Comparison of ENCODE assay signal across 7 cellular contexts in genomic region chr5:113663879-113664278, GRCh38.
A peak's percentile ranks its signal among the peaks of the same experiment; 100 is the strongest.
DNase-seq lines count a peak whose midpoint lies in the region; ATAC-seq and TF ChIP-seq lines count a peak whose summit lies in the region.

No MANE protein-coding gene starts in this region.

- H3K9me2 ChIP-seq in PC-9 (ENCODE audit: insufficient read depth): no peaks in the 10 kb centered on the region

- H3F3A ChIP-seq in PC-9 (ENCODE audit: insufficient read depth, low read depth) (no peaks in the 10 kb centered on the region), smooth muscle cell (ENCODE audit: low read depth) (no peaks in the 10 kb centered on the region)

- CTCF ChIA-PET in PC-9 (lab: Charles Lee): no interaction called here

- H3K36me3 ChIP-seq in HAP-1 (replicated peaks): no peaks in the 10 kb centered on the region
- no peaks in the 10 kb centered on the region for H3K36me3 ChIP-seq in PC-9 (ENCODE audit: low read depth)
- no peaks in the 10 kb centered on the region for H3K36me3 ChIP-seq in smooth muscle cell (ENCODE audit: low read depth)

- H2AFZ ChIP-seq in PC-9 (no peak overlapping the region), smooth muscle cell (ENCODE audit: low read depth) (no peak overlapping the region)

- in situ Hi-C loops in HAP-1 (cut with MboI; ENCODE audit: low sequenced_read_pairs): loop anchor here (25.0 kb wide), 1 partner anchor 1398 kb away; no protein-coding TSS in a partner anchor

- TF ChIP-seq CTCF in GM10266 (IDR thresholded peaks at IDR 0.05; ENCODE audit: control insufficient read depth, insufficient read depth, low read depth, missing control alignments) (peak; percentile 43), PC-9 (conservative IDR thresholded peaks at IDR 0.05) (peak; percentile 49; the same call in 1 of the 2 replicates), smooth muscle cell (IDR thresholded peaks at IDR 0.05; ENCODE audit: borderline replicate concordance, insufficient read depth, poor library complexity, severe bottlenecking) (peak; percentile 32)

- H3K4me1 ChIP-seq in HAP-1: no peaks in the 10 kb centered on the region
- H3K4me1 ChIP-seq in PC-9 (replicated peaks; ENCODE audit: insufficient read depth): no peaks in the 10 kb centered on the region
- peaks cover 9% of the 10 kb centered on the region for H3K4me1 ChIP-seq in smooth muscle cell (ENCODE audit: low read depth)

- H3K27me3 ChIP-seq in HAP-1 (ENCODE audit: low read depth): 0 out of 2 replicates have a peak, but pooled peaks cover 5% of the 10 kb centered on the region
- H3K27me3 ChIP-seq in PC-9 (ENCODE audit: insufficient read depth, low read depth): peaks cover 20% of the 10 kb centered on the region; the same call in 1 of the 2 replicates
- H3K27me3 ChIP-seq in smooth muscle cell (ENCODE audit: low read depth): no peaks in the 10 kb centered on the region

- intact Hi-C loops in PC-9 (cut with micrococcal nuclease; ENCODE audit: unreplicated experiment): no loop called here

- H3K27ac ChIP-seq in PC-9: no peak overlapping the region
- no peak overlapping the region for H3K27ac ChIP-seq in smooth muscle cell (ENCODE audit: low read depth)

- H3K4me3 ChIP-seq in HAP-1 (no peak overlapping the region), PC-9 (no peak overlapping the region), smooth muscle cell (no peak overlapping the region)

- no peaks in the 10 kb centered on the region for H4K20me1 ChIP-seq in PC-9 (ENCODE audit: insufficient read depth)
- no peaks in the 10 kb centered on the region for H4K20me1 ChIP-seq in smooth muscle cell (ENCODE audit: low read depth)

- WGBS in smooth muscle cell (ENCODE audit: low lambda C conversion rate): 54% methylated on average over 4 of the region's 4 CpGs

- BruUV-seq in PC-9 (replicated peaks; lab: Mats Ljungman, UMichigan): no TSS peak

- H3K4me2 ChIP-seq in PC-9: no peak overlapping the region
- H3K4me2 ChIP-seq in smooth muscle cell: no peak overlapping the region

- H3K9me3 ChIP-seq in HAP-1 (no peaks in the 10 kb centered on the region), PC-9 (ENCODE audit: insufficient read depth, low read depth) (no peaks in the 10 kb centered on the region), smooth muscle cell (replicated peaks; ENCODE audit: low read depth) (no peaks in the 10 kb centered on the region)

- H3K9ac ChIP-seq in smooth muscle cell (ENCODE audit: low read depth): no peak overlapping the region

- ATAC-seq in GM21423 (IDR thresholded peaks at IDR 0.05; ENCODE audit: unreplicated experiment): no peak

- DNase-seq in GM10266 (ENCODE audit: extremely low spot score): no peak
- peak; percentile 27 to 72 for DNase-seq in HAP-1 (ENCODE audit: low spot score in 2 of 2)
- peak in 1 of 2 experiments; percentile 17 for DNase-seq in PC-9
- DNase-seq in dermis blood vessel endothelial cell: peak; percentile 65
- peak; percentile 1 for DNase-seq in smooth muscle cell (lab: John Stamatoyannopoulos, UW; ENCODE audit: unreplicated experiment)
- no peak for DNase-seq in NCI-H2029 treated with DMSO at 0.1 percent for 48 hours (lab: John Stamatoyannopoulos, UW)

- POLR2A ChIA-PET in PC-9 (lab: Charles Lee; ENCODE audit: unreplicated experiment): no interaction called here

- no peaks in the 10 kb centered on the region for H3K79me2 ChIP-seq in PC-9 (ENCODE audit: low read depth)
- no peaks in the 10 kb centered on the region for H3K79me2 ChIP-seq in smooth muscle cell (ENCODE audit: low read depth)

Comparison
In these comparisons a context has a peak if more than half of its experiments do, and no peak if none do; other contexts are left out.
1. DNase-seq: peak in HAP-1 (2 of 2), dermis blood vessel endothelial cell (single experiment) and smooth muscle cell (single experiment); none in GM10266 (single experiment) and NCI-H2029 treated with DMSO at 0.1 percent for 48 hours (single experiment).
2. Peak in every context shown above with its lines, with median percentiles within 50 percentile points of each other: CTCF ChIP-seq.